9 cellular contexts compared by ENCODE assay signal in genomic region chr6:106163446-106163965, GRCh38.
DNase-seq lines count a peak whose midpoint lies in the region; ATAC-seq and TF ChIP-seq lines count a peak whose summit lies in the region.
"Had no signal": no experiment of that assay in that cellular context is flagged by ENCODE, and none has a peak within 500 bp of the region (broad histone marks: within the 10 kb centered on the region; RNA-seq: fewer than 3 reads in every experiment).

No MANE protein-coding gene starts in this region.

- no peak for TF ChIP-seq POLR2A in uterus (IDR thresholded peaks at IDR 0.05)

- no peaks in the 10 kb centered on the region for H3K36me3 ChIP-seq in naive thymus-derived CD4-positive, alpha-beta T cell (ENCODE audit: control insufficient read depth in 2 of 3, insufficient read depth in 3 of 3, low read length in 3 of 3)
- H3K36me3 ChIP-seq in uterus = no peaks in the 10 kb centered on the region

- no peak overlapping the region for H3K27ac ChIP-seq in naive thymus-derived CD4-positive, alpha-beta T cell (ENCODE audit: low read depth, low read length)
- H3K27ac ChIP-seq in uterus = peak overlapping the region; percentile 38 to 60
- H3K27ac ChIP-seq: VCaP had no signal

- no peaks in the 10 kb centered on the region for H3K27me3 ChIP-seq in naive thymus-derived CD4-positive, alpha-beta T cell (ENCODE audit: control insufficient read depth in 2 of 2, insufficient read depth in 2 of 2, low read length in 2 of 2)
- H3K27me3 ChIP-seq in uterus = no peaks in the 10 kb centered on the region

- no peak overlapping the region for H3K27ac Mint-ChIP-seq in chondrocyte (ENCODE audit: unreplicated experiment)
- H3K27ac Mint-ChIP-seq in naive thymus-derived CD4-positive, alpha-beta T cell = peak overlapping the region in 6 of 9 donors; percentile 14 to 98 (median 34)

- no peak overlapping the region for H3K4me3 Mint-ChIP-seq in chondrocyte (ENCODE audit: unreplicated experiment)
- H3K4me3 Mint-ChIP-seq in naive thymus-derived CD4-positive, alpha-beta T cell = peak overlapping the region in 7 of 10 donors; percentile 14 to 77 (median 31)

- intact Hi-C loops in naive thymus-derived CD4-positive, alpha-beta T cell (cut with micrococcal nuclease) = loop anchor here in 1 of 2 donors (5.0 kb wide), 1 partner anchor 46 kb away; no protein-coding TSS in a partner anchor
- intact Hi-C loops in uterus (cut with DNase I; ENCODE audit: low total_unique reads) = no loop called here

- H3K36me3 Mint-ChIP-seq in chondrocyte (ENCODE audit: low read depth) = no peaks in the 10 kb centered on the region
- peaks cover 0 to 10% (median 0%) of the 10 kb centered on the region in 5 donors for H3K36me3 Mint-ChIP-seq in naive thymus-derived CD4-positive, alpha-beta T cell

- no peak overlapping the region for H3K4me3 ChIP-seq in naive thymus-derived CD4-positive, alpha-beta T cell (ENCODE audit: low read length)
- H3K4me3 ChIP-seq in uterus = no peak overlapping the region

- H3K9me3 ChIP-seq in naive thymus-derived CD4-positive, alpha-beta T cell (ENCODE audit: control insufficient read depth in 2 of 3, low read length in 3 of 3) = no peaks in the 10 kb centered on the region
- no peaks in the 10 kb centered on the region for H3K9me3 ChIP-seq in uterus

- DNase-seq in T-helper 9 cell (peak; percentile 13), chondrocyte (ENCODE audit: low spot score) (no peak), uterus (peak; percentile 18 to 19), NCI-H748 (lab: John Stamatoyannopoulos, UW; ENCODE audit: unreplicated experiment) (no peak), NCI-H2107 treated with DMSO at 0.1 percent for 48 hours (lab: John Stamatoyannopoulos, UW; ENCODE audit: unreplicated experiment) (no peak)
- peak in 1 of 9 donors; percentile 51 for DNase-seq in naive thymus-derived CD4-positive, alpha-beta T cell

- CTCF ChIA-PET in naive thymus-derived CD4-positive, alpha-beta T cell (lab: Charles Lee) = interaction anchor here (1.1 to 1.6 kb wide), 2 partner anchors 57 to 60 kb away, joined by 3 read pairs; no protein-coding TSS in a partner anchor

- H3K4me1 ChIP-seq in naive thymus-derived CD4-positive, alpha-beta T cell (ENCODE audit: control insufficient read depth in 2 of 2, insufficient read depth in 2 of 2, low read length in 2 of 2) = peaks cover 6 to 26% of the 10 kb centered on the region in 2 donors
- no peaks in the 10 kb centered on the region for H3K4me1 ChIP-seq in uterus

- no peaks in the 10 kb centered on the region for H3K27me3 Mint-ChIP-seq in chondrocyte (ENCODE audit: low read depth)
- H3K27me3 Mint-ChIP-seq in naive thymus-derived CD4-positive, alpha-beta T cell = peaks cover 0 to 3% (median 0%) of the 10 kb centered on the region in 5 donors

- H3K4me1 Mint-ChIP-seq in chondrocyte (ENCODE audit: low read depth) = peaks cover 27% of the 10 kb centered on the region
- H3K4me1 Mint-ChIP-seq in naive thymus-derived CD4-positive, alpha-beta T cell = peaks cover 13 to 56% (median 22%) of the 10 kb centered on the region in 7 donors

- ATAC-seq in GM18858 (IDR thresholded peaks at IDR 0.05; ENCODE audit: unreplicated experiment) (peak; percentile 21), HG03045 (IDR thresholded peaks at IDR 0.05; ENCODE audit: unreplicated experiment) (peak; percentile 25)
- ATAC-seq in naive thymus-derived CD4-positive, alpha-beta T cell = peak; percentile 60

- POLR2A ChIA-PET in naive thymus-derived CD4-positive, alpha-beta T cell (lab: Charles Lee) = no interaction called here

- peak; percentile 25 for TF ChIP-seq CTCF in chondrocyte (IDR thresholded peaks at IDR 0.05)
- no peak for TF ChIP-seq CTCF in uterus (IDR thresholded peaks at IDR 0.05)

- no peaks in the 10 kb centered on the region for H3K9me3 Mint-ChIP-seq in chondrocyte (ENCODE audit: low read depth)
- H3K9me3 Mint-ChIP-seq in naive thymus-derived CD4-positive, alpha-beta T cell = peaks cover 0 to 4% (median 0%) of the 10 kb centered on the region in 11 donors

Comparison
In these comparisons a context has a peak if more than half of its experiments do, and no peak if none do; other contexts are left out.
1. DNase-seq: peak in T-helper 9 cell (single experiment) and uterus (2 of 2); none in chondrocyte (single experiment), NCI-H748 (single experiment) and NCI-H2107 treated with DMSO at 0.1 percent for 48 hours (single experiment).
2. Peak in every context shown above with its lines, with median percentiles within 50 percentile points of each other: ATAC-seq.